ENCODE assay signal across 17 cellular contexts in the genomic region with DNA sequence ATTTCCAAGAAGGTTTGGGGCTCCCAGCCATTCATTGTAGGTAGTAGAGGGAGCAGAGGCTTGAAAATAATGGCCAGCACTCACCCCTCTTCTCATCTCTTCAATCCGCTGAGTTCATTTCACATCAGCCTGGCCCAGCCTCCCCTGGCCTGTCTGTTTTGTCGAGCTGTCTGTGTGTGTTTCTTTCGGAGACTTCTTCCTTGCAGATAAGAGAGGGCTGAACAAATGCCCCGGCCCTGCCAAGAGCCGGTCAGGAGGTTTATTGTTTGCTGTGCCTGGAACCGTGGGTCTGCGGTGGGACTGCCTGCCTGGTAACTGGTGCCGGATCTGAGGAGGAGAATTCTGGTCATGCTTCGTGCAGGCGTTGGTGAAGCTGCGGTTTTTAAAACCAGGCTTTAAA. TPM values are rescaled to one million over a fixed set of nuclear protein-coding genes. Genes with fewer than 3 reads are reported as not detected.
"Had no signal": no experiment of that assay in that cellular context is flagged by ENCODE, and none has a peak within 500 bp of the region (broad histone marks: within the 10 kb centered on the region; RNA-seq: fewer than 3 reads in every experiment).

No MANE protein-coding gene starts in this region.

- H3K4me3 ChIP-seq: adrenal gland, coronary artery, gastrocnemius medialis, left lung, SK-N-MC, thoracic aorta had no signal

- DNase-seq: activated CD4-positive, alpha-beta memory T cell treated with anti-CD3 and anti-CD28 coated beads for 36 hours; activated naive CD4-positive, alpha-beta T cell treated with anti-CD3 and anti-CD28 coated beads for 36 hours; adrenal gland; effector memory CD4-positive, alpha-beta T cell; gastrocnemius medialis; islet precursor cell; left lung; T-cell; T1000 had no signal

- H3K27me3 ChIP-seq: adrenal gland, gastrocnemius medialis, left lung had no signal

- H3K27ac ChIP-seq: coronary artery, epithelial cell of prostate, left lung, parathyroid adenoma, SK-N-MC, thoracic aorta, VCaP had no signal

- H3K4me1 ChIP-seq: parathyroid adenoma had no signal

- ATAC-seq: gastrocnemius medialis; left lung; stimulated activated memory B cell treated with anti-CD40 and anti-IgM and Interleukin-4, amounts not matched to agents 10 μg/mL and 1 μg/mL and 100 μg/mL, for 72 hours; T-cell had no signal

- H3K9ac ChIP-seq: parathyroid adenoma had no signal

- H3K9me3 ChIP-seq: adrenal gland, gastrocnemius medialis, left lung, thoracic aorta had no signal

RNA-seq across cellular contexts. Expression of gene TMED6, which starts 37.1 kb away (rescaled TPM):
- total RNA-seq: urinary bladder had no signal
